In genomic region chr18:49412673-49413072, GRCh38 we compare ENCODE assay signal across 16 cellular contexts. TPM values are rescaled to one million over a fixed set of nuclear protein-coding genes. Genes with fewer than 3 reads are reported as not detected.
DNase-seq lines count a peak whose midpoint lies in the region; ATAC-seq, FAIRE-seq and TF ChIP-seq lines count a peak whose summit lies in the region.
"Had no signal": no experiment of that assay in that cellular context is flagged by ENCODE, and none has a peak within 500 bp of the region (broad histone marks: within the 10 kb centered on the region; RNA-seq: fewer than 3 reads in every experiment).

No MANE protein-coding gene starts in this region.

- peak overlapping the region; percentile 27 for H3K27ac Mint-ChIP-seq in activated CD8-positive, alpha-beta memory T cell treated with anti-CD3 and anti-CD28 coated beads, Interleukin-2, amount 10 ng/mL, durations not matched to agents 7 days and 5 days
- H3K27ac Mint-ChIP-seq: activated B cell treated with CpG ODN at 0.5 μM for 24 hours; stimulated activated memory B cell treated with anti-CD40 and anti-IgM and Interleukin-4, amounts not matched to agents 10 μg/mL and 1 μg/mL and 100 μg/mL, for 72 hours had no signal

- H3K4me2 ChIP-seq in Loucy (ENCODE audit: low read depth, low read length, poor library complexity, severe bottlenecking) (peak overlapping the region; percentile 63), osteoblast (ENCODE audit: insufficient read depth, low read length) (no peak overlapping the region)
- H3K4me2 ChIP-seq: A549 had no signal

- 33 to 41% (median 37%) methylated on average over 1 of the region's 1 CpG for WGBS in adrenal gland, 4 donors

- no peak for FAIRE-seq in HTR-8/SVneo (lab: Jason Lieb, UNC)
- FAIRE-seq: A549, frontal cortex, urothelium cell line had no signal

- H3K27ac ChIP-seq in osteoblast (ENCODE audit: low read depth, low read length) (no peak overlapping the region), adrenal gland (no peak overlapping the region)
- H3K27ac ChIP-seq: A549 had no signal

- CTCF ChIA-PET in activated CD8-positive, alpha-beta memory T cell treated with anti-CD3 and anti-CD28 coated beads, Interleukin-2, amount 10 ng/mL, durations not matched to agents 7 days and 5 days (lab: Charles Lee) = interaction anchor here (0.6 to 1.5 kb wide), 3 partner anchors 39 to 64 kb away, joined by 3 read pairs; no protein-coding TSS in a partner anchor

- H3K4me3 Mint-ChIP-seq in activated CD8-positive, alpha-beta memory T cell treated with anti-CD3 and anti-CD28 coated beads, Interleukin-2, amount 10 ng/mL, durations not matched to agents 7 days and 5 days = no peak overlapping the region
- H3K4me3 Mint-ChIP-seq: activated B cell treated with CpG ODN at 0.5 μM for 24 hours; stimulated activated memory B cell treated with anti-CD40 and anti-IgM and Interleukin-4, amounts not matched to agents 10 μg/mL and 1 μg/mL and 100 μg/mL, for 72 hours had no signal

- peak overlapping the region; percentile 25 for H3K4me3 ChIP-seq in Loucy (ENCODE audit: low read length, poor library complexity, severe bottlenecking)
- H3K4me3 ChIP-seq in osteoblast (ENCODE audit: insufficient read depth, low read length) = no peak overlapping the region
- no peak overlapping the region for H3K4me3 ChIP-seq in adrenal gland
- H3K4me3 ChIP-seq: A549, spleen had no signal

- peak overlapping the region; percentile 61 for H3K9ac ChIP-seq in Loucy (ENCODE audit: low read depth, low read length, poor library complexity, severe bottlenecking)

- no peaks in the 10 kb centered on the region for H3K9me3 Mint-ChIP-seq in activated CD8-positive, alpha-beta memory T cell treated with anti-CD3 and anti-CD28 coated beads, Interleukin-2, amount 10 ng/mL, durations not matched to agents 7 days and 5 days (ENCODE audit: low read depth)
- H3K9me3 Mint-ChIP-seq: activated B cell treated with CpG ODN at 0.5 μM for 24 hours; stimulated activated memory B cell treated with anti-CD40 and anti-IgM and Interleukin-4, amounts not matched to agents 10 μg/mL and 1 μg/mL and 100 μg/mL, for 72 hours had no signal

- TF ChIP-seq CTCF in Loucy (conservative IDR thresholded peaks at IDR 0.05; ENCODE audit: low read length) = no peak
- no peak for TF ChIP-seq CTCF in osteoblast (IDR thresholded peaks at IDR 0.05; ENCODE audit: extremely low read depth, low read depth, low read length)
- no peak for TF ChIP-seq CTCF in adrenal gland (IDR thresholded peaks at IDR 0.05)

- H3K79me2 ChIP-seq in Loucy (ENCODE audit: insufficient read depth, low read length) = peaks cover 18% of the 10 kb centered on the region
- peaks cover 13% of the 10 kb centered on the region for H3K79me2 ChIP-seq in osteoblast (ENCODE audit: insufficient read depth, low read length)

- no peak for ATAC-seq in activated CD8-positive, alpha-beta memory T cell treated with anti-CD3 and anti-CD28 coated beads, Interleukin-2, amount 10 ng/mL, durations not matched to agents 7 days and 5 days
- ATAC-seq in HG03521 (IDR thresholded peaks at IDR 0.05; ENCODE audit: unreplicated experiment) = no peak
- ATAC-seq: A549; stimulated activated memory B cell treated with anti-CD40 and anti-IgM and Interleukin-4, amounts not matched to agents 10 μg/mL and 1 μg/mL and 100 μg/mL, for 72 hours had no signal

- no peak for DNase-seq in activated CD8-positive, alpha-beta memory T cell treated with anti-CD3 and anti-CD28 coated beads, Interleukin-2, amount 10 ng/mL, durations not matched to agents 7 days and 5 days
- no peak for DNase-seq in activated CD8-positive, alpha-beta memory T cell treated with anti-CD3 and anti-CD28 coated beads, Interleukin-2, amount 50 U/mL, for 4 hours
- DNase-seq in dermis blood vessel endothelial cell = peak; percentile 39
- no peak for DNase-seq in osteoblast (ENCODE audit: insufficient read length, low spot score, missing footprints)
- DNase-seq in adrenal gland = no peak
- DNase-seq in HTR-8/SVneo (ENCODE audit: insufficient read length, low spot score) = no peak
- DNase-seq: activated B cell treated with CpG ODN at 0.5 μM for 24 hours, NCI-H1436 treated with DMSO at 0.1 percent for 48 hours, NCI-H2227 treated with DMSO at 0.1 percent for 48 hours, spleen had no signal

- H3K9me3 ChIP-seq in Loucy (ENCODE audit: insufficient read depth, low read depth, low read length) = no peaks in the 10 kb centered on the region
- H3K9me3 ChIP-seq in osteoblast (ENCODE audit: low read depth, low read length) = no peaks in the 10 kb centered on the region
- H3K9me3 ChIP-seq in adrenal gland (replicated peaks in 1 of 3) = no peaks in the 10 kb centered on the region
- H3K9me3 ChIP-seq: A549, spleen had no signal

- H4K20me1 ChIP-seq in Loucy (ENCODE audit: insufficient read depth, low read length, poor library complexity, severe bottlenecking) (no peaks in the 10 kb centered on the region), osteoblast (ENCODE audit: insufficient read depth, low read length) (peaks cover under 1% of the 10 kb centered on the region)

- no peaks in the 10 kb centered on the region; the same call in 1 of the 2 replicates for H3F3A ChIP-seq in Loucy (ENCODE audit: low read depth)

- H3K9me2 ChIP-seq in Loucy (replicated peaks; ENCODE audit: low read depth, low read length) = no peaks in the 10 kb centered on the region

- H3K36me3 ChIP-seq in Loucy (ENCODE audit: insufficient read depth, low read length) (peaks cover 13% of the 10 kb centered on the region; the same call in 1 of the 2 replicates), osteoblast (ENCODE audit: insufficient read depth, low read length) (peaks cover 3% of the 10 kb centered on the region), adrenal gland (replicated peaks in 1 of 2) (no peaks in the 10 kb centered on the region)

- intact Hi-C loops in adrenal gland (cut with DNase I) = loop anchor here in 1 of 2 donors (10.0 kb wide), 2 partner anchors 398 to 738 kb away; no protein-coding TSS in a partner anchor

- peaks cover 4% of the 10 kb centered on the region for H3K36me3 Mint-ChIP-seq in activated CD8-positive, alpha-beta memory T cell treated with anti-CD3 and anti-CD28 coated beads, Interleukin-2, amount 10 ng/mL, durations not matched to agents 7 days and 5 days

- H2AFZ ChIP-seq in Loucy (ENCODE audit: low read length) = peak overlapping the region; percentile 8; the same call in 1 of the 2 replicates
- H2AFZ ChIP-seq in osteoblast (ENCODE audit: low read length) = peak overlapping the region; percentile 7

- no peak for TF ChIP-seq POLR2A in adrenal gland (IDR thresholded peaks at IDR 0.05)

- no peaks in the 10 kb centered on the region for H3K27me3 ChIP-seq in Loucy (ENCODE audit: insufficient read depth, low read length, poor library complexity, severe bottlenecking)
- H3K27me3 ChIP-seq in osteoblast (ENCODE audit: insufficient read depth, low read length) = no peaks in the 10 kb centered on the region
- no peaks in the 10 kb centered on the region for H3K27me3 ChIP-seq in adrenal gland
- H3K27me3 ChIP-seq: spleen had no signal

- no peaks in the 10 kb centered on the region for H3K27me3 Mint-ChIP-seq in activated CD8-positive, alpha-beta memory T cell treated with anti-CD3 and anti-CD28 coated beads, Interleukin-2, amount 10 ng/mL, durations not matched to agents 7 days and 5 days
- H3K27me3 Mint-ChIP-seq: activated B cell treated with CpG ODN at 0.5 μM for 24 hours; stimulated activated memory B cell treated with anti-CD40 and anti-IgM and Interleukin-4, amounts not matched to agents 10 μg/mL and 1 μg/mL and 100 μg/mL, for 72 hours had no signal

- H3K4me1 Mint-ChIP-seq in activated CD8-positive, alpha-beta memory T cell treated with anti-CD3 and anti-CD28 coated beads, Interleukin-2, amount 10 ng/mL, durations not matched to agents 7 days and 5 days = peaks cover 19% of the 10 kb centered on the region

- H3K4me1 ChIP-seq in Loucy (ENCODE audit: insufficient read depth, low read length, poor library complexity, severe bottlenecking) (peaks cover 36% of the 10 kb centered on the region), osteoblast (ENCODE audit: insufficient read depth, low read length) (no peaks in the 10 kb centered on the region), adrenal gland (replicated peaks in 1 of 2) (peaks cover 5 to 8% of the 10 kb centered on the region in 2 donors)

RNA-seq across cellular contexts. Expression of gene DYM, which starts 47.8 kb away (rescaled TPM):
- 10 to 100 TPM; 65.8 to 78.3 TPM for total RNA-seq in activated CD8-positive, alpha-beta memory T cell treated with anti-CD3 and anti-CD28 coated beads, Interleukin-2, amount 10 ng/mL, durations not matched to agents 7 days and 5 days
- total RNA-seq in dermis blood vessel endothelial cell = 32.2 and 36.4 TPM in 2 replicates
- total RNA-seq in osteoblast = 50.7 and 85.5 TPM in 2 replicates
- 100 to 1,000 TPM in 1 of 8 donors, 10 to 100 TPM in 7; 54.1 to 105 (median 81.0) TPM for total RNA-seq in adrenal gland
- 10 to 100 TPM; 15.9 to 53.2 (median 19.0) TPM for polyA plus RNA-seq in adrenal gland
